In the genomic region with DNA sequence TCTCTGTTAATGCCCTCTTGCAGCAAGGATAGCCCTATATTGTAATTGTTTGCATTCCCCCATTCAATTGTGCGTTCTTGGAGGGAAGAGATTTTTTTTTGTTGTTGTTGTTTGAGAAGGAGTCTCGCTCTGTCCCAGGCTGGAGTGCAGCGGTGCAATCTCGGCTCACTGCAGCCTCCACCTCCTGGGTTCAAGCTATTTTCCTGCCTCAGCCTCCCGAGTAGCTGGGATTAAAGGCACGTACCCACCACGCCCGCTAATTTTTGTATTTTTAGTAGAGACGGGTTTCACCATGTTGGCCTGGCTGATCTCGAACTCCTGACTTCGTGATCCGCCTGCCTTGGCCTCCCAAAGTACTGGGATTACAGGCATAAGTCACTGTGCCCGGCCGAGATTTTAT, we compare ENCODE assay signal across 8 cellular contexts. TPM values are rescaled to one million over a fixed set of nuclear protein-coding genes. Genes with fewer than 3 reads are reported as not detected.
DNase-seq lines count a peak whose midpoint lies in the region; ATAC-seq, FAIRE-seq and TF ChIP-seq lines count a peak whose summit lies in the region.
"Not testable (repeated sequence)": the region's sequence is repeated elsewhere in the genome, so short reads cannot be mapped to it uniquely, and the experiment has no call there.

No MANE protein-coding gene starts in this region.

- POLR2A ChIA-PET in GM12878 (lab: Charles Lee): interaction anchor here (0.6 to 1.1 kb wide), 7 partner anchors 8 to 203 kb away, joined by 3 to 8 read pairs (median 5); partner anchors contain the start of gene TPX2

- RAD21 ChIA-PET in GM12878 (lab: Charles Lee; ENCODE audit: unreplicated experiment): interaction anchor here (0.5 to 1.6 kb wide), 4 partner anchors 24 to 85 kb away, joined by 3 to 5 read pairs (median 4); no protein-coding TSS in a partner anchor

- WGBS in GM12878 (ENCODE audit: insufficient coverage, insufficient replicate concordance, low lambda C conversion rate, missing lambda C conversion rate): 94% methylated on average over 14 of the region's 14 CpGs
- WGBS in endodermal cell (ENCODE audit: insufficient coverage in 1 of 2, insufficient read length in 1 of 2), 2 experiments: 94% methylated on average over 12 to 14 of the region's 14 CpGs
- 84% methylated on average over 11 of the region's 14 CpGs for WGBS in right lobe of liver (ENCODE audit: insufficient coverage, low coverage, low lambda C conversion rate, missing lambda C conversion rate)

- H3K36me3 ChIP-seq in ACC112 (ENCODE audit: insufficient read depth, low read length); GM12878 (ENCODE audit: control insufficient read depth in 2 of 2, insufficient read depth in 2 of 2, low read length in 1 of 2); right lobe of liver; parathyroid adenoma (ENCODE audit: control insufficient read depth, insufficient read depth, low read length); tibial artery: not testable (repeated sequence)
- H3K36me3 ChIP-seq in endodermal cell (ENCODE audit: control insufficient read depth, insufficient read depth, low read length): peaks cover 48% of the 10 kb centered on the region

- not testable (repeated sequence) for H3K36me3 Mint-ChIP-seq in HFFc6 (ENCODE audit: low read depth)
- H3K36me3 Mint-ChIP-seq in endodermal cell (ENCODE audit: low read depth): peaks cover 39% of the 10 kb centered on the region

- peaks cover 83% of the 10 kb centered on the region for H3K79me2 ChIP-seq in ACC112 (ENCODE audit: control insufficient read depth, insufficient read depth, low read length, unreplicated experiment)
- peaks cover 72% of the 10 kb centered on the region for H3K79me2 ChIP-seq in GM12878 (ENCODE audit: control insufficient read depth, insufficient read depth, low read length)
- H3K79me2 ChIP-seq in parathyroid adenoma: not testable (repeated sequence)

- H3K27ac ChIP-seq in ACC112 (ENCODE audit: low read depth, low read length) (peak overlapping the region; percentile 43; the same call in 1 of the 2 replicates), VCaP (peak overlapping the region; percentile 30), right lobe of liver (peak overlapping the region in 2 of 3 donors; percentile 22 to 39), tibial artery (peak overlapping the region; percentile 30 to 71)
- H3K27ac ChIP-seq in GM12878 (ENCODE audit: control insufficient read depth, insufficient read depth); endodermal cell (ENCODE audit: low read depth, low read length); parathyroid adenoma: not testable (repeated sequence)

- not testable (repeated sequence) for BruUV-seq in GM12878 (replicated peaks; lab: Mats Ljungman, UMichigan)

- not testable (repeated sequence) for FAIRE-seq in GM12878 (lab: Jason Lieb, UNC)

- H3K27me3 ChIP-seq in ACC112 (ENCODE audit: insufficient read depth, low read length); GM12878 (replicated peaks in 1 of 2; ENCODE audit: control insufficient read depth in 2 of 2, insufficient read depth in 2 of 2, low read length in 1 of 2); endodermal cell (ENCODE audit: control insufficient read depth, insufficient read depth, low read length, poor library complexity, severe bottlenecking); right lobe of liver; parathyroid adenoma (ENCODE audit: control insufficient read depth, insufficient read depth, low read length); tibial artery: not testable (repeated sequence)

- in situ Hi-C loops in GM12878 (cut with MboI): not testable (repeated sequence)

- not testable (repeated sequence) for TF ChIP-seq POLR2A in GM12878 (IDR thresholded peaks at IDR 0.05; ENCODE audit: low read depth, low read length); right lobe of liver (IDR thresholded peaks at IDR 0.05)

- not testable (repeated sequence) for H3K9me3 ChIP-seq in GM12878 (replicated peaks; ENCODE audit: control insufficient read depth, insufficient read depth, low read length); endodermal cell (ENCODE audit: control insufficient read depth, low read length); right lobe of liver; parathyroid adenoma (ENCODE audit: control insufficient read depth, low read length); tibial artery

- not testable (repeated sequence) for TF ChIP-seq EP300 in GM12878 (IDR thresholded peaks at IDR 0.05; ENCODE audit: borderline replicate concordance in 1 of 2, control insufficient read depth in 1 of 2, low read depth in 2 of 2, low read length in 2 of 2)

- H3K4me3 Mint-ChIP-seq in HFFc6: peak overlapping the region; percentile 29; the same call in 1 of the 2 replicates
- not testable (repeated sequence) for H3K4me3 Mint-ChIP-seq in endodermal cell

- not testable (repeated sequence) for H3K9me3 Mint-ChIP-seq in HFFc6, endodermal cell

- not testable (repeated sequence) for TF ChIP-seq CTCF in HFFc6 (IDR thresholded peaks at IDR 0.05); VCaP (conservative IDR thresholded peaks at IDR 0.05); GM12878 (IDR thresholded peaks at IDR 0.05 in 2 of 3, conservative IDR thresholded peaks at IDR 0.05 in 1 of 3; ENCODE audit: control insufficient read depth in 2 of 3, extremely low read depth in 1 of 3, insufficient read depth in 1 of 3, low read depth in 3 of 3, low read length in 3 of 3); endodermal cell (conservative IDR thresholded peaks at IDR 0.05); right lobe of liver (IDR thresholded peaks at IDR 0.05); parathyroid adenoma (IDR thresholded peaks at IDR 0.05); tibial artery (IDR thresholded peaks at IDR 0.05)

- H4K20me1 ChIP-seq in GM12878 (ENCODE audit: control insufficient read depth, insufficient read depth): not testable (repeated sequence)

- SMC1A ChIA-PET in GM12878 (lab: Charles Lee; ENCODE audit: uncharacterized antibody, unreplicated experiment): interaction anchor here (0.9 to 1.5 kb wide), 3 partner anchors 13 to 25 kb away, joined by 4 to 7 read pairs (median 4); partner anchors contain the start of gene BCL2L1

- not testable (repeated sequence) for ATAC-seq in GM12878
- ATAC-seq in right lobe of liver: peak in 1 of 4 donors; percentile 6

- H3K4me1 Mint-ChIP-seq in HFFc6 (ENCODE audit: low read depth) (peaks cover 42% of the 10 kb centered on the region), endodermal cell (peaks cover 18% of the 10 kb centered on the region)

- peak overlapping the region; percentile 73; the same call in 1 of the 2 replicates for H3K27ac Mint-ChIP-seq in HFFc6
- H3K27ac Mint-ChIP-seq in endodermal cell: peak overlapping the region; percentile 19

- not testable (repeated sequence) for H3K9ac ChIP-seq in GM12878 (ENCODE audit: control insufficient read depth, insufficient read depth, low read length); endodermal cell (ENCODE audit: extremely low read depth, low read length, poor library complexity, severe bottlenecking); parathyroid adenoma

- peak overlapping the region; percentile 39 for H3K4me3 ChIP-seq in ACC112 (ENCODE audit: low read depth, low read length)
- H3K4me3 ChIP-seq in GM12878; endodermal cell (ENCODE audit: low read length); right lobe of liver; parathyroid adenoma (ENCODE audit: low read depth, low read length); tibial artery: not testable (repeated sequence)

- intact Hi-C loops in GM12878 (cut with micrococcal nuclease; ENCODE audit: unreplicated experiment); right lobe of liver (cut with DNase I): not testable (repeated sequence)
- intact Hi-C loops in tibial artery (cut with DNase I; ENCODE audit: low total_unique reads): loop anchor here (10.0 kb wide), 1 partner anchor 68 kb away; the partner anchor contains the start of gene MYLK2

- TF ChIP-seq RAD21 in GM12878 (IDR thresholded peaks at IDR 0.05; ENCODE audit: insufficient read depth, low read depth, low read length): not testable (repeated sequence)

- CTCF ChIA-PET in GM12878 (lab: Yijun Ruan, JAX): interaction anchor here (0.6 to 2.0 kb wide), 4 partner anchors 18 to 134 kb away, joined by 3 to 7 read pairs (median 6); no protein-coding TSS in a partner anchor

- H2AFZ ChIP-seq in ACC112 (ENCODE audit: low read length, unreplicated experiment) (peak overlapping the region; percentile 49), parathyroid adenoma (peak overlapping the region; percentile 17)
- not testable (repeated sequence) for H2AFZ ChIP-seq in GM12878 (ENCODE audit: control insufficient read depth, low read depth, low read length)

- not testable (repeated sequence) for DNase-seq in HFFc6; GM12878 (ENCODE audit: low read depth, low spot score); endodermal cell; right lobe of liver; tibial artery

- not testable (repeated sequence) for H3K4me2 ChIP-seq in GM12878 (ENCODE audit: control insufficient read depth, insufficient read depth); parathyroid adenoma (ENCODE audit: low read length)

- H3K4me1 ChIP-seq in ACC112 (ENCODE audit: control insufficient read depth, insufficient read depth, low read length, unreplicated experiment) (peaks cover 31% of the 10 kb centered on the region), right lobe of liver (peaks cover 0 to 37% (median 13%) of the 10 kb centered on the region in 4 donors), tibial artery (peaks cover 0 to 58% (median 21%) of the 10 kb centered on the region in 4 donors)
- H3K4me1 ChIP-seq in GM12878 (ENCODE audit: control insufficient read depth, insufficient read depth, low read length); endodermal cell (ENCODE audit: control insufficient read depth, insufficient read depth, low read length); parathyroid adenoma: not testable (repeated sequence)

- H3K27me3 Mint-ChIP-seq in HFFc6 (ENCODE audit: insufficient read depth); endodermal cell (ENCODE audit: insufficient read depth): not testable (repeated sequence)

RNA-seq across cellular contexts. Expression of gene TPX2, which starts 7.9 kb away (rescaled TPM):
- 100 to 1,000 TPM in 4 of 6 experiments, 10 to 100 TPM in 2; 51.0 to 117 (median 107) TPM for total RNA-seq in HFFc6 (2021; fragmentation: NEBNext Ultra II Directional; extraction: Animal tissue kit (Norgen Biotek cat#: 25700))
- 35.7 and 36.7 TPM in 2 replicates for total RNA-seq in GM12878 (2013; cell fraction: nucleolus; rRNA removed)
- 84.4 and 96.5 TPM in 2 replicates for total RNA-seq in GM12878 (2014; rRNA removed)
- total RNA-seq in GM12878 (2014; rRNA removed; fragmentation: Illumina TruSeq; extraction: Trizol): 88.6 and 93.6 TPM in 2 replicates
- 101 and 104 TPM in 2 replicates for total RNA-seq in GM12878 (2021)
- polyA plus RNA-seq in GM12878 (2011; ENCODE audit: low read depth): 38.3 TPM
- 68.5 and 73.4 TPM in 2 replicates for polyA plus RNA-seq in GM12878 (2011; rRNA removed)
- polyA plus RNA-seq in GM12878 (2011; cell fraction: cytosol; rRNA removed): 28.5 and 39.2 TPM in 2 replicates
- 284 and 348 TPM in 2 replicates for polyA plus RNA-seq in GM12878 (2011; cell fraction: nucleus; rRNA removed)
- 45.1 and 52.6 TPM in 2 replicates for polyA plus RNA-seq in GM12878 (2012)
- 144 and 168 TPM in 2 replicates for polyA plus RNA-seq in GM12878 (2014; fragmentation: Illumina TruSeq; extraction: Trizol)
- 10 to 100 TPM; 29.7 to 40.7 TPM for polyA plus RNA-seq in GM12878 (2014; fragmentation: Nextera tagmentation; extraction: Ambion mirVana)
- 61.7 and 62.9 TPM in 2 replicates for polyA plus RNA-seq in GM12878 (2014; rRNA removed)
- polyA plus RNA-seq in GM12878 (2016; fragmentation: Nextera tagmentation; extraction: Ambion mirVana): 100 to 1,000 TPM; 120 to 123 TPM
- 49.3 and 54.1 TPM in 2 replicates for polyA minus RNA-seq in GM12878 (2011; rRNA and poly(A)+ RNA removed)
- polyA minus RNA-seq in GM12878 (2011; cell fraction: cytosol; rRNA and poly(A)+ RNA removed): 19.1 and 20.0 TPM in 2 replicates
- polyA minus RNA-seq in GM12878 (2011; cell fraction: nucleus; rRNA and poly(A)+ RNA removed): 79.5 and 103 TPM in 2 replicates
- total RNA-seq in endodermal cell: 100 to 1,000 TPM; 108 to 118 TPM
- 137 TPM for polyA plus RNA-seq in endodermal cell (2013, experiment 1 of 2)
- 134 TPM for polyA plus RNA-seq in endodermal cell (2013, experiment 2 of 2)
- 1 to 10 TPM in 5 of 6 experiments, under 1 TPM in 1; 0.56 to 8.3 (median 2.8) TPM for total RNA-seq in right lobe of liver

RNA-seq across cellular contexts. Expression of gene BCL2L1, which starts 24.4 kb away (rescaled TPM):
- 100 to 1,000 TPM; 111 to 122 (median 117) TPM for total RNA-seq in HFFc6 (2021; fragmentation: NEBNext Ultra II Directional; extraction: Animal tissue kit (Norgen Biotek cat#: 25700))
- total RNA-seq in GM12878 (2013; cell fraction: nucleolus; rRNA removed): 61.4 and 67.7 TPM in 2 replicates
- total RNA-seq in GM12878 (2014; rRNA removed) (61.7 and 67.5 TPM in 2 replicates), GM12878 (2014; rRNA removed; fragmentation: Illumina TruSeq; extraction: Trizol) (38.6 and 39.0 TPM in 2 replicates), GM12878 (2021) (55.1 and 60.0 TPM in 2 replicates), endodermal cell (10 to 100 TPM; 60.3 to 89.5 TPM), right lobe of liver (10 to 100 TPM; 30.5 to 96.1 (median 63.4) TPM)
- 13.0 TPM for polyA plus RNA-seq in GM12878 (2011; ENCODE audit: low read depth)
- polyA plus RNA-seq in GM12878 (2011; rRNA removed) (34.0 and 48.0 TPM in 2 replicates), GM12878 (2014; fragmentation: Illumina TruSeq; extraction: Trizol) (45.0 and 59.3 TPM in 2 replicates), GM12878 (2014; fragmentation: Nextera tagmentation; extraction: Ambion mirVana) (1 to 10 TPM in 1 of 2 experiments, under 1 TPM in 1; 0.63 to 3.4 TPM), GM12878 (2014; rRNA removed) (64.1 and 67.7 TPM in 2 replicates), GM12878 (2016; fragmentation: Nextera tagmentation; extraction: Ambion mirVana) (10 to 100 TPM; 36.1 to 39.3 TPM)
- polyA plus RNA-seq in GM12878 (2011; cell fraction: cytosol; rRNA removed): 40.9 and 48.0 TPM in 2 replicates
- 27.0 and 32.1 TPM in 2 replicates for polyA plus RNA-seq in GM12878 (2011; cell fraction: nucleus; rRNA removed)
- 22.9 and 26.3 TPM in 2 replicates for polyA plus RNA-seq in GM12878 (2012)
- 28.4 and 43.1 TPM in 2 replicates for polyA minus RNA-seq in GM12878 (2011; rRNA and poly(A)+ RNA removed)
- polyA minus RNA-seq in GM12878 (2011; cell fraction: cytosol; rRNA and poly(A)+ RNA removed): 10.7 and 12.1 TPM in 2 replicates
- polyA minus RNA-seq in GM12878 (2011; cell fraction: nucleus; rRNA and poly(A)+ RNA removed): 28.4 and 41.5 TPM in 2 replicates
- 46.6 TPM for polyA plus RNA-seq in endodermal cell (2013, experiment 1 of 2)
- polyA plus RNA-seq in endodermal cell (2013, experiment 2 of 2): 43.2 TPM
